In the genomic region with DNA sequence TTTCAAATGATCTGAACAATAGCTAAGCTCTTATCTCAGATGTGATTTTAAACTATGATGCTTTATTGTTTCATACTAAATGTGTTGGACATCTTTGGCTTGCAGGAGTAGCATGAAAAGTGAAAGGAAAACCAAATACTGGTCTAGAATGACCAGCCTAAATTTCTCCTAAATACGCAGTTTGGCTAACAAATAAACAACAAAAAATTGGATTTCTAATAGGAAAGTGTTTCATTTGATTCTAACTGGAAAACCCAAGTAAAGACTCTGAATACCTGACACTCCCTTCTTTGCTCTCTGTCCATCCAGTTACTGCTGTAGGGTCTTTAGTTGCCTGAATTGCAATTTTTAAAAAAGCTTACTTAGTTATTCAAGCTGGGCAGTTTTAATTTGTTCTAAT, we compare ENCODE assay signal across 18 cellular contexts.
A peak's percentile ranks its signal among the peaks of the same experiment; 100 is the strongest.
DNase-seq lines count a peak whose midpoint lies in the region; ATAC-seq and TF ChIP-seq lines count a peak whose summit lies in the region.
"Had no signal": no experiment of that assay in that cellular context is flagged by ENCODE, and none has a peak within 500 bp of the region (broad histone marks: within the 10 kb centered on the region; RNA-seq: fewer than 3 reads in every experiment).

No MANE protein-coding gene starts in this region.

- no peak overlapping the region for H3K9ac ChIP-seq in colonic mucosa (ENCODE audit: low read depth in 2 of 2, low read length in 2 of 2)

- no peaks in the 10 kb centered on the region for H3K27me3 ChIP-seq in left ventricle myocardium inferior (ENCODE audit: low read depth)
- no peaks in the 10 kb centered on the region for H3K27me3 ChIP-seq in upper lobe of right lung
- no peaks in the 10 kb centered on the region for H3K27me3 ChIP-seq in colonic mucosa

- intact Hi-C loops in left ventricle myocardium inferior (cut with micrococcal nuclease), result loop anchor here (5.0 kb wide), 3 partner anchors 242 to 662 kb away; no protein-coding TSS in a partner anchor
- intact Hi-C loops in Right ventricle myocardium inferior (cut with DNase I), result loop anchor here (2.0 to 10.0 kb wide), 4 partner anchors 245 to 467 kb away; a partner anchor contains a TSS
- intact Hi-C loops in upper lobe of right lung (cut with DNase I), result no loop called here
- intact Hi-C loops in colonic mucosa (cut with DNase I), result loop anchor here (5.0 to 10.0 kb wide), 3 partner anchors 247 to 667 kb away; a partner anchor contains a TSS

- ATAC-seq in Right ventricle myocardium inferior (no peak), upper lobe of right lung (no peak), GM18517 (IDR thresholded peaks at IDR 0.05; ENCODE audit: unreplicated experiment) (no peak)
- no peak for ATAC-seq in natural killer cell treated with Interleukin-12 subunit alpha and Interleukin-12 subunit beta and Interleukin-15 and Interleukin-18, amount 100 ng/mL, for 72 hours
- ATAC-seq: SK-N-SH treated with all-trans-retinoic acid at 6 μM for 48 hours had no signal

- H3K27ac ChIP-seq in left ventricle myocardium inferior (replicated peaks) (peak overlapping the region; percentile 57), upper lobe of right lung (peak overlapping the region; percentile 24), colonic mucosa (no peak overlapping the region)

- H3K4me1 ChIP-seq in left ventricle myocardium inferior, result peaks cover 28% of the 10 kb centered on the region
- H3K4me1 ChIP-seq in upper lobe of right lung, result peaks cover 10% of the 10 kb centered on the region
- H3K4me1 ChIP-seq in colonic mucosa, result no peaks in the 10 kb centered on the region

- H3K4me3 Mint-ChIP-seq in natural killer cell treated with Interleukin-12 subunit alpha and Interleukin-12 subunit beta and Interleukin-15 and Interleukin-18, amount 100 ng/mL, for 72 hours, result peak overlapping the region; percentile 21
- H3K4me3 Mint-ChIP-seq: activated naive CD8-positive, alpha-beta T cell treated with anti-CD3 and anti-CD28 coated beads for 36 hours; activated T-cell treated with anti-CD3 and anti-CD28 coated beads, Interleukin-2, amount 50 U/mL, for 24 hours; CD4-positive, CD25-positive, alpha-beta regulatory T cell; nephron progenitor cell had no signal

- peaks cover 2 to 3% of the 10 kb centered on the region in 2 donors for H3K4me1 Mint-ChIP-seq in natural killer cell treated with Interleukin-12 subunit alpha and Interleukin-12 subunit beta and Interleukin-15 and Interleukin-18, amount 100 ng/mL, for 72 hours (ENCODE audit: low read depth in 2 of 2)
- H3K4me1 Mint-ChIP-seq: activated naive CD8-positive, alpha-beta T cell treated with anti-CD3 and anti-CD28 coated beads for 36 hours had no signal

- DNase-seq in left ventricle myocardium inferior, result no peak
- DNase-seq in Right ventricle myocardium inferior (ENCODE audit: missing footprints), result no peak
- DNase-seq in fibroblast of peridontal ligament (ENCODE audit: extremely low read depth), result peak; percentile 62
- DNase-seq in natural killer cell treated with Interleukin-12 subunit alpha and Interleukin-12 subunit beta and Interleukin-15 and Interleukin-18, amount 100 ng/mL, for 72 hours (ENCODE audit: low spot score), result no peak
- no peak for DNase-seq in upper lobe of right lung
- DNase-seq in RKO (ENCODE audit: low spot score), result no peak
- no peak for DNase-seq in colonic mucosa
- DNase-seq: activated naive CD8-positive, alpha-beta T cell treated with anti-CD3 and anti-CD28 coated beads for 36 hours; activated T-cell treated with anti-CD3 and anti-CD28 coated beads, Interleukin-2, amount 50 U/mL, for 24 hours; CD4-positive, CD25-positive, alpha-beta regulatory T cell; central memory CD4-positive, alpha-beta T cell; DMS79 treated with DMSO at 0.1 percent for 48 hours; hypothalamus; NCI-H1436; NCI-H345; nephron progenitor cell had no signal

- no peak overlapping the region for H3K27ac Mint-ChIP-seq in natural killer cell treated with Interleukin-12 subunit alpha and Interleukin-12 subunit beta and Interleukin-15 and Interleukin-18, amount 100 ng/mL, for 72 hours
- H3K27ac Mint-ChIP-seq: activated naive CD8-positive, alpha-beta T cell treated with anti-CD3 and anti-CD28 coated beads for 36 hours; activated T-cell treated with anti-CD3 and anti-CD28 coated beads, Interleukin-2, amount 50 U/mL, for 24 hours; CD4-positive, CD25-positive, alpha-beta regulatory T cell; nephron progenitor cell had no signal

- TF ChIP-seq CTCF in left ventricle myocardium inferior (IDR thresholded peaks at IDR 0.05; ENCODE audit: borderline replicate concordance) (no peak), upper lobe of right lung (IDR thresholded peaks at IDR 0.05) (no peak), colonic mucosa (IDR thresholded peaks at IDR 0.05) (no peak)

- H3K36me3 ChIP-seq in left ventricle myocardium inferior (no peaks in the 10 kb centered on the region), upper lobe of right lung (no peaks in the 10 kb centered on the region), colonic mucosa (no peaks in the 10 kb centered on the region)

- H3K36me3 Mint-ChIP-seq in natural killer cell treated with Interleukin-12 subunit alpha and Interleukin-12 subunit beta and Interleukin-15 and Interleukin-18, amount 100 ng/mL, for 72 hours, result no peaks in the 10 kb centered on the region

- H3K9me3 ChIP-seq in left ventricle myocardium inferior (replicated peaks) (no peaks in the 10 kb centered on the region), upper lobe of right lung (no peaks in the 10 kb centered on the region), colonic mucosa (no peaks in the 10 kb centered on the region)

- H3K4me3 ChIP-seq in left ventricle myocardium inferior, result peak overlapping the region; percentile 33
- H3K4me3 ChIP-seq in upper lobe of right lung, result no peak overlapping the region
- H3K4me3 ChIP-seq in colonic mucosa, result no peak overlapping the region

- no peaks in the 10 kb centered on the region for H3K27me3 Mint-ChIP-seq in natural killer cell treated with Interleukin-12 subunit alpha and Interleukin-12 subunit beta and Interleukin-15 and Interleukin-18, amount 100 ng/mL, for 72 hours
- H3K27me3 Mint-ChIP-seq: activated naive CD8-positive, alpha-beta T cell treated with anti-CD3 and anti-CD28 coated beads for 36 hours; activated T-cell treated with anti-CD3 and anti-CD28 coated beads, Interleukin-2, amount 50 U/mL, for 24 hours; CD4-positive, CD25-positive, alpha-beta regulatory T cell had no signal

- H3K9me3 Mint-ChIP-seq in natural killer cell treated with Interleukin-12 subunit alpha and Interleukin-12 subunit beta and Interleukin-15 and Interleukin-18, amount 100 ng/mL, for 72 hours, result no peaks in the 10 kb centered on the region
- H3K9me3 Mint-ChIP-seq: activated T-cell treated with anti-CD3 and anti-CD28 coated beads, Interleukin-2, amount 50 U/mL, for 24 hours; CD4-positive, CD25-positive, alpha-beta regulatory T cell had no signal
